6 cellular contexts compared by ENCODE assay signal in the genomic region with DNA sequence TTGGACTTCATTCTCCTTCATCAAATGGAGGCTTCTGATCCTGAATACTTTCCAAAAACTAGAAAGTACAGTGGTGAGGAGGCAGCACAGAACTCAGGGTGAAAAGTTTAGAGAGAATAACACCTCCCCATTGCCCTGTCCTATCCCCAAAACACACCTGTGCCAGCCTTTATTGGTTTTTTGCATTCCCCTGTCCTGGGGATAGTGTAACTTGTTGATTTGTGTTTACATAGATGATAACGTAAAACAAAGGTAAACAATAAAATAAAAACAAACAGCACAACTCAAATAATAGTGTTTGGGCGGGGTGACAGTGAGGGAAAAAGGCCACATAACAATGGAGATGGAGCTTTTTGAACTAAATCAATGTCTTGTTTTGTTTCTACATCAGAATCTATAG.
"Had no signal": no experiment of that assay in that cellular context is flagged by ENCODE, and none has a peak within 500 bp of the region (broad histone marks: within the 10 kb centered on the region; RNA-seq: fewer than 3 reads in every experiment).

No MANE protein-coding gene starts in this region.

- H3K4me3 ChIP-seq: K562 had no signal

- ATAC-seq: HepG2, K562 had no signal

- H3K27ac ChIP-seq: HL-60 had no signal

- DNase-seq: IMR-90, KBM-7, KG1 had no signal
